Comparison of ENCODE assay signal across 1 cellular context in the genomic region with DNA sequence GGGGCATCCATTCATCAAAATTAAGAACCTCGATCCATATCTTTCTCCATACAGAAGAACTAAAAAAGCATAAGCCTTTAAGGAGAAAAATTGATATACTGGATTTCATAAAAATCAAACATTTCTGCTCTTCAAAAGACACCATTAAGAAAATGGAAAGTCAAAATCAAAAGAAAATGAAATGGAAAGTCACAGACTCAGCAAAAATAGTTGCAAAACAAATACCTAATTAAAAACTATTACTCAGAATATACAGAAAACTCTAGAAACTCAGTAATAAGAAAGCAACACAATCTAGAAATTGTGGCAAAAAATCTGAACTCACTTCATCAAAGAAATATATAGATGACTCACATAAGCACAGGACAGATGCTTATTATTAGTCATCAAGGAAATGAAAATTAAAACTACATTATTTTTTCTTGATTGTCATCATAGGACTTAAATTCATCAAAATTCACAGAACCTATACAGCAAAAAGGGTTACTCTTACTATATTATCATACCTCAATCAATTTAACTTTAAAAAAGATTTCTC.
TF ChIP-seq lines count a peak whose summit lies in the region.

No MANE protein-coding gene starts in this region.

TF ChIP-seq in IMR-90, 13 proteins besides CTCF, POLR2A, EP300 and RAD21:
- no peak for TF ChIP-seq NFE2L2 (IDR thresholded peaks at IDR 0.05; ENCODE audit: low read depth, low read length)
- TF ChIP-seq BHLHE40 (IDR thresholded peaks at IDR 0.05; ENCODE audit: low read depth, low read length), result no peak
- no peak for TF ChIP-seq CEBPB (IDR thresholded peaks at IDR 0.05; ENCODE audit: low read depth, low read length)
- no peak for TF ChIP-seq MXI1 (IDR thresholded peaks at IDR 0.05; ENCODE audit: borderline replicate concordance, low read depth, low read length)
- TF ChIP-seq MAFK (IDR thresholded peaks at IDR 0.05; ENCODE audit: low read depth, low read length), result peak; percentile 57
- peak; percentile 61; the same call in 1 of the 2 replicates for TF ChIP-seq FOS (IDR thresholded peaks at IDR 0.05; ENCODE audit: low read depth, low read length)
- no peak for TF ChIP-seq RFX5 (IDR thresholded peaks at IDR 0.05; ENCODE audit: low read depth, low read length)
- TF ChIP-seq, protein P1, sequence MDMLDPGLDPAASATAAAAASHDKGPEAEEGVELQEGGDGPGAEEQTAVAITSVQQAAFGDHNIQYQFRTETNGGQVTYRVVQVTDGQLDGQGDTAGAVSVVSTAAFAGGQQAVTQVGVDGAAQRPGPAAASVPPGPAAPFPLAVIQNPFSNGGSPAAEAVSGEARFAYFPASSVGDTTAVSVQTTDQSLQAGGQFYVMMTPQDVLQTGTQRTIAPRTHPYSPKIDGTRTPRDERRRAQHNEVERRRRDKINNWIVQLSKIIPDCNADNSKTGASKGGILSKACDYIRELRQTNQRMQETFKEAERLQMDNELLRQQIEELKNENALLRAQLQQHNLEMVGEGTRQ (IDR thresholded peaks at IDR 0.05; ENCODE audit: low read depth, low read length), result no peak
